27 cellular contexts compared by ENCODE assay signal in the genomic region with DNA sequence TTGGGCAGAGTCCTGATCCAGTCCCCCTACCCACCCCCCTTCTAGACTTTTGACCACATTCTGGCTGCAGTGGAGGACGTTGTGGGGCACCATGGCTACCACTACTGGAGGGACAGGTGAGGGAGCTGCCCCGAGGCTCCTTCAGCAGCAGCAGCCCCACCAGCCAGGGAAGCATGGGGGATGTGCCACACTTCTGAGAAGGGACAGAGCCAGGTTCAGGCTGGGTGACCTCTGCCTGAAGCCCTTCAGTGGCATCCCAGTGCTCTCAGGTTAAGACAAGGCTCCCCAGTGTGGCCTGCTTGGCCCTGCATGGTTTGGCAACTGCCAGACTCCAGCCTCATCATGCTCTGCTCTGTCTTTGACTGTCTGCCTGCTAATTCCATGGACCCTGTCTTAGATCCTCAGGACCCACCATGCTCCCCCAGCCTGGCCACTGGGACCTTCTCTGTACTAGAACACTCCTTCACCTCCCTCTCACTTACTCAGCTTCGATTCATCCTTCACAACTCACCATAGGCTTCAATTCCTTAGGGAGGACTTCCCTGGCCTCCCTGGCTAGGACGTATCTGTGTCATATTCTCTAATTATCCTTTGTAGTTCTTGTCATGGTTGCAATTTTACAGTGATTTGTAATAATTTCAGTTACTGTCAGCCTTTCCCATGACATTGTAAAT. TPM values are rescaled to one million over a fixed set of nuclear protein-coding genes. Genes with fewer than 3 reads are reported as not detected.
DNase-seq lines count a peak whose midpoint lies in the region; ATAC-seq and TF ChIP-seq lines count a peak whose summit lies in the region.
"Had no signal": no experiment of that assay in that cellular context is flagged by ENCODE, and none has a peak within 500 bp of the region (broad histone marks: within the 10 kb centered on the region; RNA-seq: fewer than 3 reads in every experiment).

No MANE protein-coding gene starts in this region.

- no peaks in the 10 kb centered on the region for H3K9me3 Mint-ChIP-seq in activated naive CD4-positive, alpha-beta T cell treated with anti-CD3 and anti-CD28 coated beads, Interleukin-2, amount 10 ng/mL, durations not matched to agents 7 days and 5 days
- no peaks in the 10 kb centered on the region for H3K9me3 Mint-ChIP-seq in activated naive CD4-positive, alpha-beta T cell treated with anti-CD3 and anti-CD28 coated beads for 36 hours
- H3K9me3 Mint-ChIP-seq in endothelial cell (ENCODE audit: unreplicated experiment) (no peaks in the 10 kb centered on the region), neural progenitor cell (no peaks in the 10 kb centered on the region)
- no peaks in the 10 kb centered on the region for H3K9me3 Mint-ChIP-seq in stimulated activated effector memory CD8-positive, alpha-beta T cell treated with anti-CD3 and anti-CD28 coated beads, Interleukin-12 subunit alpha, Interleukin-12 subunit beta, amount 100 ng/mL, for 72 hours
- H3K9me3 Mint-ChIP-seq: CD4-positive, alpha-beta memory T cell had no signal

- no peak for ATAC-seq in stimulated activated effector memory CD8-positive, alpha-beta T cell treated with anti-CD3 and anti-CD28 coated beads, Interleukin-12 subunit alpha, Interleukin-12 subunit beta, amount 100 ng/mL, for 72 hours
- ATAC-seq in GM21619 (IDR thresholded peaks at IDR 0.05; ENCODE audit: unreplicated experiment): no peak
- ATAC-seq: K562 had no signal

- CTCF ChIA-PET in activated naive CD4-positive, alpha-beta T cell treated with anti-CD3 and anti-CD28 coated beads, Interleukin-2, amount 10 ng/mL, durations not matched to agents 7 days and 5 days (lab: Charles Lee): no interaction called here
- CTCF ChIA-PET in activated naive CD4-positive, alpha-beta T cell treated with anti-CD3 and anti-CD28 coated beads for 36 hours (lab: Charles Lee): interaction anchor here (0.6 to 1.3 kb wide), 2 partner anchors 87 to 113 kb away, joined by 3 to 4 read pairs; no protein-coding TSS in a partner anchor

- H3K4me3 ChIP-seq in neural progenitor cell: no peak overlapping the region
- H3K4me3 ChIP-seq: BLaER1 treated with 17β-estradiol and CSF1 and Interleukin-3, amounts not matched to agents 10 nM and 100 nM; K562; MG63 had no signal

- H3K4me2 ChIP-seq in neural progenitor cell: no peak overlapping the region
- H3K4me2 ChIP-seq: BLaER1 treated with 17β-estradiol and CSF1 and Interleukin-3, amounts not matched to agents 10 nM and 100 nM; SK-N-SH had no signal

- H3K9me3 ChIP-seq in neural progenitor cell (ENCODE audit: low read depth): no peaks in the 10 kb centered on the region
- H3K9me3 ChIP-seq: BLaER1 treated with 17β-estradiol and CSF1 and Interleukin-3, amounts not matched to agents 10 nM and 100 nM; Caco-2; MG63; SK-N-SH had no signal

- H3K27ac ChIP-seq in neural progenitor cell: no peak overlapping the region
- H3K27ac ChIP-seq: 22Rv1; BLaER1 treated with 17β-estradiol and CSF1 and Interleukin-3, amounts not matched to agents 10 nM and 100 nM; RWPE1 had no signal

- no peaks in the 10 kb centered on the region for H3K36me3 ChIP-seq in neural progenitor cell
- H3K36me3 ChIP-seq: BLaER1 treated with 17β-estradiol and CSF1 and Interleukin-3, amounts not matched to agents 10 nM and 100 nM; MG63 had no signal

- no peak for TF ChIP-seq CTCF in endothelial cell (IDR thresholded peaks at IDR 0.05; ENCODE audit: unreplicated experiment)
- no peak for TF ChIP-seq CTCF in neural progenitor cell (IDR thresholded peaks at IDR 0.05)

- H3K27me3 Mint-ChIP-seq in activated naive CD4-positive, alpha-beta T cell treated with anti-CD3 and anti-CD28 coated beads, Interleukin-2, amount 10 ng/mL, durations not matched to agents 7 days and 5 days: peaks cover 26% of the 10 kb centered on the region
- H3K27me3 Mint-ChIP-seq in activated naive CD4-positive, alpha-beta T cell treated with anti-CD3 and anti-CD28 coated beads for 36 hours (ENCODE audit: low read depth): peaks cover 21% of the 10 kb centered on the region
- H3K27me3 Mint-ChIP-seq in endothelial cell (ENCODE audit: unreplicated experiment) (peaks cover 14% of the 10 kb centered on the region), neural progenitor cell (ENCODE audit: insufficient read depth, low read depth) (peaks cover 2% of the 10 kb centered on the region)

- H3K27ac Mint-ChIP-seq in activated naive CD4-positive, alpha-beta T cell treated with anti-CD3 and anti-CD28 coated beads, Interleukin-2, amount 10 ng/mL, durations not matched to agents 7 days and 5 days: peak overlapping the region; percentile 2
- no peak overlapping the region for H3K27ac Mint-ChIP-seq in activated naive CD4-positive, alpha-beta T cell treated with anti-CD3 and anti-CD28 coated beads for 36 hours
- H3K27ac Mint-ChIP-seq in endothelial cell (ENCODE audit: unreplicated experiment): no peak overlapping the region
- H3K27ac Mint-ChIP-seq in neural progenitor cell: no peak overlapping the region
- H3K27ac Mint-ChIP-seq in stimulated activated effector memory CD8-positive, alpha-beta T cell treated with anti-CD3 and anti-CD28 coated beads, Interleukin-12 subunit alpha, Interleukin-12 subunit beta, amount 100 ng/mL, for 72 hours: peak overlapping the region; percentile 2

- no peaks in the 10 kb centered on the region for H3K4me1 Mint-ChIP-seq in activated naive CD4-positive, alpha-beta T cell treated with anti-CD3 and anti-CD28 coated beads, Interleukin-2, amount 10 ng/mL, durations not matched to agents 7 days and 5 days
- no peaks in the 10 kb centered on the region for H3K4me1 Mint-ChIP-seq in activated naive CD4-positive, alpha-beta T cell treated with anti-CD3 and anti-CD28 coated beads for 36 hours (ENCODE audit: low read depth)
- H3K4me1 Mint-ChIP-seq in endothelial cell (ENCODE audit: unreplicated experiment) (peaks cover 10% of the 10 kb centered on the region), neural progenitor cell (peaks cover 5% of the 10 kb centered on the region)
- H3K4me1 Mint-ChIP-seq in stimulated activated effector memory CD8-positive, alpha-beta T cell treated with anti-CD3 and anti-CD28 coated beads, Interleukin-12 subunit alpha, Interleukin-12 subunit beta, amount 100 ng/mL, for 72 hours: peaks cover 9% of the 10 kb centered on the region
- H3K4me1 Mint-ChIP-seq: CD4-positive, alpha-beta memory T cell had no signal

- H3K27me3 ChIP-seq in neural progenitor cell: no peaks in the 10 kb centered on the region
- H3K27me3 ChIP-seq: BLaER1 treated with 17β-estradiol and CSF1 and Interleukin-3, amounts not matched to agents 10 nM and 100 nM; MG63 had no signal

- H2AFZ ChIP-seq in neural progenitor cell (replicated peaks): no peak overlapping the region

- no peak for DNase-seq in activated naive CD4-positive, alpha-beta T cell treated with anti-CD3 and anti-CD28 coated beads, Interleukin-2, amount 10 ng/mL, durations not matched to agents 7 days and 5 days
- DNase-seq in activated naive CD4-positive, alpha-beta T cell treated with anti-CD3 and anti-CD28 coated beads for 36 hours: no peak
- DNase-seq in endothelial cell (ENCODE audit: low spot score) (no peak), neural progenitor cell (ENCODE audit: low spot score) (no peak), NCI-H187 (lab: John Stamatoyannopoulos, UW) (no peak), NCI-H2107 treated with DMSO at 0.1 percent for 48 hours (lab: John Stamatoyannopoulos, UW; ENCODE audit: unreplicated experiment) (no peak)
- DNase-seq in stimulated activated effector memory CD8-positive, alpha-beta T cell treated with anti-CD3 and anti-CD28 coated beads, Interleukin-12 subunit alpha, Interleukin-12 subunit beta, amount 100 ng/mL, for 72 hours (ENCODE audit: low spot score in 2 of 2): no peak
- DNase-seq: ACHN; Caco-2; CD4-positive, alpha-beta memory T cell; DMS 273 treated with DMSO at 0.1 percent for 48 hours; DND-41; H7; MG63; NCI-H1417 treated with DMSO at 0.1 percent for 48 hours; NCI-H187 treated with DMSO at 0.1 percent for 48 hours; NCI-H226; NCI-H510A treated with DMSO at 0.1 percent for 48 hours; NCI-H748 treated with DMSO at 0.1 percent for 48 hours; NK-92 treated with Interleukin-12 subunit alpha and Interleukin-12 subunit beta, amount 100 ng/mL, for 24 hours; SIG-M5; SK-N-SH had no signal

- no peaks in the 10 kb centered on the region for H3K36me3 Mint-ChIP-seq in activated naive CD4-positive, alpha-beta T cell treated with anti-CD3 and anti-CD28 coated beads, Interleukin-2, amount 10 ng/mL, durations not matched to agents 7 days and 5 days
- H3K36me3 Mint-ChIP-seq in activated naive CD4-positive, alpha-beta T cell treated with anti-CD3 and anti-CD28 coated beads for 36 hours (ENCODE audit: low read depth): peaks cover 7% of the 10 kb centered on the region
- H3K36me3 Mint-ChIP-seq in endothelial cell (ENCODE audit: low read depth, unreplicated experiment): peaks cover 18% of the 10 kb centered on the region
- no peaks in the 10 kb centered on the region for H3K36me3 Mint-ChIP-seq in neural progenitor cell
- H3K36me3 Mint-ChIP-seq in stimulated activated effector memory CD8-positive, alpha-beta T cell treated with anti-CD3 and anti-CD28 coated beads, Interleukin-12 subunit alpha, Interleukin-12 subunit beta, amount 100 ng/mL, for 72 hours: peaks cover 6% of the 10 kb centered on the region
- H3K36me3 Mint-ChIP-seq: CD4-positive, alpha-beta memory T cell had no signal

- H3K4me1 ChIP-seq in neural progenitor cell: no peaks in the 10 kb centered on the region
- H3K4me1 ChIP-seq: Caco-2 had no signal

- H3K4me3 Mint-ChIP-seq in activated naive CD4-positive, alpha-beta T cell treated with anti-CD3 and anti-CD28 coated beads, Interleukin-2, amount 10 ng/mL, durations not matched to agents 7 days and 5 days: no peak overlapping the region
- no peak overlapping the region for H3K4me3 Mint-ChIP-seq in activated naive CD4-positive, alpha-beta T cell treated with anti-CD3 and anti-CD28 coated beads for 36 hours
- H3K4me3 Mint-ChIP-seq in endothelial cell (ENCODE audit: unreplicated experiment): peak overlapping the region; percentile 63
- H3K4me3 Mint-ChIP-seq in neural progenitor cell: no peak overlapping the region
- H3K4me3 Mint-ChIP-seq in stimulated activated effector memory CD8-positive, alpha-beta T cell treated with anti-CD3 and anti-CD28 coated beads, Interleukin-12 subunit alpha, Interleukin-12 subunit beta, amount 100 ng/mL, for 72 hours: no peak overlapping the region
- H3K4me3 Mint-ChIP-seq: CD4-positive, alpha-beta memory T cell had no signal

- no peaks in the 10 kb centered on the region for H3K79me2 ChIP-seq in neural progenitor cell (ENCODE audit: low read depth)

- H3F3A ChIP-seq in neural progenitor cell (ENCODE audit: low read depth): no peaks in the 10 kb centered on the region

- peak overlapping the region; percentile 49 for H3K9ac ChIP-seq in neural progenitor cell
- H3K9ac ChIP-seq: SK-N-SH had no signal

- no peaks in the 10 kb centered on the region for H4K20me1 ChIP-seq in neural progenitor cell (ENCODE audit: low read depth)

- intact Hi-C loops in activated naive CD4-positive, alpha-beta T cell treated with anti-CD3 and anti-CD28 coated beads for 36 hours (cut with micrococcal nuclease): no loop called here

RNA-seq across cellular contexts. Expression of a gene that starts 8.8 kb away (rescaled TPM):
- 1 to 10 TPM; 5.2 TPM for total RNA-seq in activated naive CD4-positive, alpha-beta T cell treated with anti-CD3 and anti-CD28 coated beads for 36 hours
- total RNA-seq in endothelial cell (ENCODE audit: unreplicated experiment) (17.2 TPM), neural progenitor cell (ENCODE audit: low replicate concordance) (2.5 and 4.2 TPM in 2 replicates)

RNA-seq across cellular contexts. Expression of a gene that starts 10.3 kb away (rescaled TPM):
- 10 to 100 TPM; 70.7 to 73.7 TPM for total RNA-seq in activated naive CD4-positive, alpha-beta T cell treated with anti-CD3 and anti-CD28 coated beads for 36 hours
- total RNA-seq in endothelial cell (ENCODE audit: unreplicated experiment) (248 TPM), neural progenitor cell (ENCODE audit: low replicate concordance) (5.5 and 14.2 TPM in 2 replicates)

RNA-seq across cellular contexts. Expression of a gene that starts 21.7 kb away (rescaled TPM):
- total RNA-seq in activated naive CD4-positive, alpha-beta T cell treated with anti-CD3 and anti-CD28 coated beads for 36 hours: 10 to 100 TPM; 14.3 to 14.4 TPM
- 9.5 TPM for total RNA-seq in endothelial cell (ENCODE audit: unreplicated experiment)
- 4.0 and 6.2 TPM in 2 replicates for total RNA-seq in neural progenitor cell (ENCODE audit: low replicate concordance)

RNA-seq across cellular contexts. Expression of a gene that starts 30.7 kb away (rescaled TPM):
- 10 to 100 TPM; 24.6 to 29.4 TPM for total RNA-seq in activated naive CD4-positive, alpha-beta T cell treated with anti-CD3 and anti-CD28 coated beads for 36 hours
- total RNA-seq in endothelial cell (ENCODE audit: unreplicated experiment): 33.6 TPM
- total RNA-seq in neural progenitor cell (ENCODE audit: low replicate concordance): 27.3 and 39.4 TPM in 2 replicates

RNA-seq across cellular contexts. Expression of a gene that starts 58.7 kb away (rescaled TPM):
- 1 to 10 TPM; 3.8 to 4.4 TPM for total RNA-seq in activated naive CD4-positive, alpha-beta T cell treated with anti-CD3 and anti-CD28 coated beads for 36 hours
- total RNA-seq in endothelial cell (ENCODE audit: unreplicated experiment) (25.3 TPM), neural progenitor cell (ENCODE audit: low replicate concordance) (1.9 TPM in 1 of 2 replicates, not detected in the other)

Comparison
In these comparisons a context has a peak if more than half of its experiments do, and no peak if none do; other contexts are left out.
1. H3K27ac Mint-ChIP-seq: peak in activated naive CD4-positive, alpha-beta T cell treated with anti-CD3 and anti-CD28 coated beads, Interleukin-2, amount 10 ng/mL, durations not matched to agents 7 days and 5 days (single experiment) and stimulated activated effector memory CD8-positive, alpha-beta T cell treated with anti-CD3 and anti-CD28 coated beads, Interleukin-12 subunit alpha, Interleukin-12 subunit beta, amount 100 ng/mL, for 72 hours (single experiment); none in activated naive CD4-positive, alpha-beta T cell treated with anti-CD3 and anti-CD28 coated beads for 36 hours (single experiment), endothelial cell (single experiment) and neural progenitor cell (single experiment).